8 cellular contexts compared by ENCODE assay signal in the genomic region with DNA sequence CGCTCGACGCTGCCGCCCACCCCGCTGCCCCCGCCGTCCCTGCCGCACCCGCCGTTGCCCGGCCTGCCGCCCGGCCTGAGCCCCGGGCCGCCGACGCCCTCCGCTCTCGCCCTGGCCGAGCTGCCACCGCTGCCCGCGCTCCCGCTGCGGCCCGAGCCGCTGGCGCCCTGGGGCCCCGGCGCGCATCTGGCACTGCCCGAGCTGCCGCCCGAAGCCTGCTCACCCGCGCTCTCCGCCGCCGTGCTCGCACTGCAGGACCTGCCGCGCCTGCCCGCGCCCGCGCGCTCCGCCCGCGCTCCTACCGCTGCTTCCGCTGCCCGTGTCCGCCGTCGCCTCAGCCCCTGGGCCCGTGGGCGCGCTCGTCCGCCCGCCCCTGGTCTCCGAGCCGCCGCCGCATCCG. TPM values are rescaled to one million over a fixed set of nuclear protein-coding genes. Genes with fewer than 3 reads are reported as not detected.
DNase-seq lines count a peak whose midpoint lies in the region; ATAC-seq, FAIRE-seq and TF ChIP-seq lines count a peak whose summit lies in the region.

No MANE protein-coding gene starts in this region.

- peak overlapping the region; percentile 49 for H3K27ac ChIP-seq in right cardiac atrium (ENCODE audit: low read length)
- H3K27ac ChIP-seq in coronary artery = peak overlapping the region in 1 of 2 donors; percentile 30
- H3K27ac ChIP-seq in upper lobe of left lung = peak overlapping the region in 1 of 4 donors; percentile 86
- no peak overlapping the region for H3K27ac ChIP-seq in heart right ventricle

- H3K27me3 Mint-ChIP-seq in activated T-helper 1 cell treated with anti-CD3 and anti-CD28 coated beads, Interleukin-12 subunit alpha, Interleukin-12 subunit beta, Interleukin-2, Interleukin-4 antibody, amounts not matched to agents 30 ng/mL and 10 ng/mL and 1 ng/mL, durations not matched to agents 14 hours and 24 hours and 36 hours (ENCODE audit: insufficient read depth) = peaks cover 18% of the 10 kb centered on the region

- no peaks in the 10 kb centered on the region for H3K4me1 ChIP-seq in right cardiac atrium (ENCODE audit: control insufficient read depth, insufficient read depth, low read length)
- H3K4me1 ChIP-seq in upper lobe of left lung = peaks cover 20 to 40% (median 27%) of the 10 kb centered on the region in 4 donors
- peaks cover 0 to 34% (median 9%) of the 10 kb centered on the region in 9 donors for H3K4me1 ChIP-seq in heart right ventricle

- H3K4me3 ChIP-seq in right cardiac atrium (ENCODE audit: low read length) (peak overlapping the region; percentile 68), coronary artery (peak overlapping the region; percentile 63), upper lobe of left lung (peak overlapping the region in 3 of 4 donors; percentile 46 to 51 (median 49)), heart right ventricle (peak overlapping the region in 3 of 10 donors; percentile 27 to 36 (median 28))

- no peaks in the 10 kb centered on the region for H3K36me3 ChIP-seq in upper lobe of left lung
- H3K36me3 ChIP-seq in heart right ventricle = peaks cover 0 to 4% (median 0%) of the 10 kb centered on the region in 9 donors

- no peak for TF ChIP-seq POLR2A in upper lobe of left lung (IDR thresholded peaks at IDR 0.05)
- TF ChIP-seq POLR2A in H54 (IDR thresholded peaks at IDR 0.05; ENCODE audit: low read depth, low read length) = no peak

- H3K27me3 ChIP-seq in right cardiac atrium (ENCODE audit: control insufficient read depth, insufficient read depth) (no peaks in the 10 kb centered on the region), upper lobe of left lung (no peaks in the 10 kb centered on the region), heart right ventricle (peaks cover 0 to 65% (median 50%) of the 10 kb centered on the region in 7 donors)

- no peaks in the 10 kb centered on the region for H3K9me3 Mint-ChIP-seq in activated T-helper 1 cell treated with anti-CD3 and anti-CD28 coated beads, Interleukin-12 subunit alpha, Interleukin-12 subunit beta, Interleukin-2, Interleukin-4 antibody, amounts not matched to agents 30 ng/mL and 10 ng/mL and 1 ng/mL, durations not matched to agents 14 hours and 24 hours and 36 hours

- FAIRE-seq in H54 (lab: Jason Lieb, UNC) = no peak

- DNase-seq in right cardiac atrium = no peak
- DNase-seq in left cardiac atrium = no peak
- DNase-seq in coronary artery (ENCODE audit: low spot score) = no peak
- DNase-seq in upper lobe of left lung = no peak
- no peak for DNase-seq in H54 (ENCODE audit: insufficient read length, low spot score)
- DNase-seq in activated T-helper 1 cell treated with anti-CD3 and anti-CD28 coated beads, Interleukin-12 subunit alpha, Interleukin-12 subunit beta, Interleukin-2, Interleukin-4 antibody, amounts not matched to agents 30 ng/mL and 10 ng/mL and 1 ng/mL, durations not matched to agents 14 hours and 24 hours and 36 hours (ENCODE audit: low spot score) = no peak
- DNase-seq in heart right ventricle = no peak

- no peak overlapping the region for H3K27ac Mint-ChIP-seq in activated T-helper 1 cell treated with anti-CD3 and anti-CD28 coated beads, Interleukin-12 subunit alpha, Interleukin-12 subunit beta, Interleukin-2, Interleukin-4 antibody, amounts not matched to agents 30 ng/mL and 10 ng/mL and 1 ng/mL, durations not matched to agents 14 hours and 24 hours and 36 hours

- WGBS in right cardiac atrium = under 1% methylated on average over 41 of the region's 67 CpGs
- WGBS in upper lobe of left lung, 2 donors = 7% methylated on average over 3 of the region's 67 CpGs; no CpG with 5 or more reads in 1 of the 2 donors
- 0 to 1% methylated on average over 40 to 53 of the region's 67 CpGs for WGBS in heart right ventricle, 2 donors

- TF ChIP-seq CTCF in coronary artery (IDR thresholded peaks at IDR 0.05) = no peak
- no peak for TF ChIP-seq CTCF in upper lobe of left lung (IDR thresholded peaks at IDR 0.05)
- no peak for TF ChIP-seq CTCF in heart right ventricle (IDR thresholded peaks at IDR 0.05)

- peaks cover 24% of the 10 kb centered on the region for H3K4me1 Mint-ChIP-seq in activated T-helper 1 cell treated with anti-CD3 and anti-CD28 coated beads, Interleukin-12 subunit alpha, Interleukin-12 subunit beta, Interleukin-2, Interleukin-4 antibody, amounts not matched to agents 30 ng/mL and 10 ng/mL and 1 ng/mL, durations not matched to agents 14 hours and 24 hours and 36 hours (ENCODE audit: low read depth)

- H3K4me3 Mint-ChIP-seq in activated T-helper 1 cell treated with anti-CD3 and anti-CD28 coated beads, Interleukin-12 subunit alpha, Interleukin-12 subunit beta, Interleukin-2, Interleukin-4 antibody, amounts not matched to agents 30 ng/mL and 10 ng/mL and 1 ng/mL, durations not matched to agents 14 hours and 24 hours and 36 hours = no peak overlapping the region

- intact Hi-C loops in right cardiac atrium (cut with DNase I) = no loop called here
- intact Hi-C loops in left cardiac atrium (cut with DNase I) = no loop called here
- intact Hi-C loops in activated T-helper 1 cell treated with anti-CD3 and anti-CD28 coated beads, Interleukin-12 subunit alpha, Interleukin-12 subunit beta, Interleukin-2, Interleukin-4 antibody, amounts not matched to agents 30 ng/mL and 10 ng/mL and 1 ng/mL, durations not matched to agents 14 hours and 24 hours and 36 hours (cut with micrococcal nuclease) = loop anchor here (1.0 to 5.0 kb wide), 2 partner anchors 24 to 37 kb away; a partner anchor contains a TSS
- intact Hi-C loops in heart right ventricle (cut with DNase I) = no loop called here

- TF ChIP-seq EP300 in upper lobe of left lung (IDR thresholded peaks at IDR 0.05) = no peak

- no peak for ATAC-seq in right cardiac atrium
- ATAC-seq in left cardiac atrium = no peak
- ATAC-seq in HG03432 (IDR thresholded peaks at IDR 0.05; ENCODE audit: unreplicated experiment) = peak; percentile 20
- no peak for ATAC-seq in upper lobe of left lung (ENCODE audit: low FRiP score in 2 of 2)
- ATAC-seq in heart right ventricle = no peak

- no peaks in the 10 kb centered on the region for H3K36me3 Mint-ChIP-seq in activated T-helper 1 cell treated with anti-CD3 and anti-CD28 coated beads, Interleukin-12 subunit alpha, Interleukin-12 subunit beta, Interleukin-2, Interleukin-4 antibody, amounts not matched to agents 30 ng/mL and 10 ng/mL and 1 ng/mL, durations not matched to agents 14 hours and 24 hours and 36 hours (ENCODE audit: low read depth)

- H3K9me3 ChIP-seq in right cardiac atrium (ENCODE audit: control insufficient read depth, low read length) (no peaks in the 10 kb centered on the region), upper lobe of left lung (no peaks in the 10 kb centered on the region), heart right ventricle (no peaks in the 10 kb centered on the region)

RNA-seq across cellular contexts. Expression of a gene that starts 8.4 kb away (rescaled TPM):
- total RNA-seq in right cardiac atrium = under 1 TPM; 0.14 to 0.46 (median 0.25) TPM
- polyA plus RNA-seq in right cardiac atrium = 0.41 TPM
- under 1 TPM; 0.24 TPM for total RNA-seq in left cardiac atrium
- total RNA-seq in upper lobe of left lung = 1 to 10 TPM in 4 of 6 donors, under 1 TPM in 2; 0.57 to 5.9 (median 1.1) TPM
- not detected in 2 replicates for total RNA-seq in activated T-helper 1 cell treated with anti-CD3 and anti-CD28 coated beads, Interleukin-12 subunit alpha, Interleukin-12 subunit beta, Interleukin-2, Interleukin-4 antibody, amounts not matched to agents 30 ng/mL and 10 ng/mL and 1 ng/mL, durations not matched to agents 14 hours and 24 hours and 36 hours
- 1 to 10 TPM in 3 of 10 donors, under 1 TPM in 7; 0.19 to 1.5 (median 0.79) TPM for total RNA-seq in heart right ventricle
- 1 to 10 TPM; 1.0 to 3.2 TPM for polyA plus RNA-seq in heart right ventricle

RNA-seq across cellular contexts. Expression of a gene that starts 13.7 kb away (rescaled TPM):
- not detected for total RNA-seq in right cardiac atrium
- polyA plus RNA-seq in right cardiac atrium = not detected
- total RNA-seq in left cardiac atrium = not detected
- total RNA-seq in upper lobe of left lung = 1 to 10 TPM in 1 of 6 donors, under 1 TPM in 2, not detected in 3; 0.30 to 1.9 (median 0.72) TPM
- not detected in 2 replicates for total RNA-seq in activated T-helper 1 cell treated with anti-CD3 and anti-CD28 coated beads, Interleukin-12 subunit alpha, Interleukin-12 subunit beta, Interleukin-2, Interleukin-4 antibody, amounts not matched to agents 30 ng/mL and 10 ng/mL and 1 ng/mL, durations not matched to agents 14 hours and 24 hours and 36 hours
- total RNA-seq in heart right ventricle = under 1 TPM in 1 of 10 donors, not detected in 9; 0.28 TPM
- polyA plus RNA-seq in heart right ventricle = under 1 TPM in 1 of 2 donors, not detected in 1; 0.03 TPM

RNA-seq across cellular contexts. Expression of a gene that starts 15.8 kb away (rescaled TPM):
- total RNA-seq in right cardiac atrium (10 to 100 TPM; 13.8 to 50.8 (median 28.0) TPM), left cardiac atrium (10 to 100 TPM; 24.3 to 72.4 TPM), upper lobe of left lung (100 to 1,000 TPM in 1 of 6 donors, 10 to 100 TPM in 5; 37.7 to 431 (median 76.5) TPM), heart right ventricle (100 to 1,000 TPM in 4 of 10 donors, 10 to 100 TPM in 6; 28.0 to 319 (median 92.3) TPM)
- polyA plus RNA-seq in right cardiac atrium (94.7 TPM), heart right ventricle (100 to 1,000 TPM; 215 to 740 TPM)
- 4.9 and 5.5 TPM in 2 replicates for total RNA-seq in activated T-helper 1 cell treated with anti-CD3 and anti-CD28 coated beads, Interleukin-12 subunit alpha, Interleukin-12 subunit beta, Interleukin-2, Interleukin-4 antibody, amounts not matched to agents 30 ng/mL and 10 ng/mL and 1 ng/mL, durations not matched to agents 14 hours and 24 hours and 36 hours

RNA-seq across cellular contexts. Expression of a gene that starts 19.4 kb away (rescaled TPM):
- total RNA-seq in right cardiac atrium (10 to 100 TPM; 43.7 to 80.5 (median 64.6) TPM), left cardiac atrium (10 to 100 TPM; 28.4 to 46.1 TPM), upper lobe of left lung (10 to 100 TPM; 28.3 to 85.1 (median 42.2) TPM), heart right ventricle (10 to 100 TPM; 41.8 to 62.8 (median 55.8) TPM)
- polyA plus RNA-seq in right cardiac atrium (122 TPM), heart right ventricle (100 to 1,000 TPM in 1 of 2 donors, 10 to 100 TPM in 1; 71.8 to 370 TPM)
- 30.0 and 30.9 TPM in 2 replicates for total RNA-seq in activated T-helper 1 cell treated with anti-CD3 and anti-CD28 coated beads, Interleukin-12 subunit alpha, Interleukin-12 subunit beta, Interleukin-2, Interleukin-4 antibody, amounts not matched to agents 30 ng/mL and 10 ng/mL and 1 ng/mL, durations not matched to agents 14 hours and 24 hours and 36 hours

RNA-seq across cellular contexts. Expression of a gene that starts 19.5 kb away (rescaled TPM):
- total RNA-seq in right cardiac atrium (10 to 100 TPM; 11.1 to 13.7 (median 13.0) TPM), left cardiac atrium (10 to 100 TPM; 11.8 to 18.2 TPM), upper lobe of left lung (10 to 100 TPM; 18.5 to 40.8 (median 33.1) TPM), heart right ventricle (10 to 100 TPM in 7 of 10 donors, 1 to 10 TPM in 3; 7.0 to 12.5 (median 10.4) TPM)
- polyA plus RNA-seq in right cardiac atrium (13.1 TPM), heart right ventricle (10 to 100 TPM; 22.5 to 40.3 TPM)
- total RNA-seq in activated T-helper 1 cell treated with anti-CD3 and anti-CD28 coated beads, Interleukin-12 subunit alpha, Interleukin-12 subunit beta, Interleukin-2, Interleukin-4 antibody, amounts not matched to agents 30 ng/mL and 10 ng/mL and 1 ng/mL, durations not matched to agents 14 hours and 24 hours and 36 hours = 48.3 and 49.0 TPM in 2 replicates
